Comparison of ENCODE assay signal across 8 cellular contexts in the genomic region with DNA sequence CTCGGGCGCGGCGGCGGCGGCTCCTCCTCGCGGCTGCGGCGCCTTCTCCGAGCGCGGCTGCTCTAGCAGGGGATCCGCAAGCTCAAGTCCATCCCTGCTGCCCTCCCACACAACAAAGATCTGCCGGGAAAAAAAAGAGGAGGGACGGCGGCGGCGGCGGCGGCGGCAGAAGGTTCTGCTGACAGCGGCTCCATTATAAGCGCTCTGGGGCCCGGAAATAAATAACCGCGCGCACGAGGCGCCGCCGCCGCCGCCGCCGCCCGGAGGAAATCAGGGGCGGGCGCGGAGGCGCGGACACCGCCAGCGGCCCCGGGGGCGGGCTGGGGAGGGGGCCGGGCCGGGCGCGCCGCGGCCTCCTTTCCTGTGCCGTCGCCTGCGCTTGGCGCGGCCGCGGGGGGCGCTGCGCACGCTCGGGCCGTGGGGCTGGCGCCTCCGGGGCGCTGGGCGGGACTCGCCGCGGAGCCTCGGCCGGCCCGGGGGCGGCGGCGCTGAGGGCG. TPM values are rescaled to one million over a fixed set of nuclear protein-coding genes. Genes with fewer than 3 reads are reported as not detected.
DNase-seq lines count a peak whose midpoint lies in the region; ATAC-seq and TF ChIP-seq lines count a peak whose summit lies in the region.

A gene (minus strand): TSS at position 206 of the 497 bp plus-strand sequence. CDS start 331 bp downstream, outside the sequence.

- H3K9me3 Mint-ChIP-seq in activated naive CD4-positive, alpha-beta T cell treated with anti-CD3 and anti-CD28 coated beads, Interleukin-2, amount 10 ng/mL, durations not matched to agents 7 days and 5 days = no peaks in the 10 kb centered on the region

- H3K4me1 Mint-ChIP-seq in activated naive CD4-positive, alpha-beta T cell treated with anti-CD3 and anti-CD28 coated beads, Interleukin-2, amount 10 ng/mL, durations not matched to agents 7 days and 5 days = peaks cover 33% of the 10 kb centered on the region

- no peak for TF ChIP-seq POLR2A in suprapubic skin (IDR thresholded peaks at IDR 0.05)

- 0% methylated on average over 16 of the region's 78 CpGs for WGBS in suprapubic skin

- H3K36me3 ChIP-seq in ES-I3 (ENCODE audit: insufficient read depth, low read length) (no peaks in the 10 kb centered on the region), KOPT-K1 (ENCODE audit: insufficient read depth, low read length) (no peaks in the 10 kb centered on the region), SJCRH30 (no peaks in the 10 kb centered on the region), suprapubic skin (no peaks in the 10 kb centered on the region)

- no peaks in the 10 kb centered on the region for H3K27me3 Mint-ChIP-seq in activated naive CD4-positive, alpha-beta T cell treated with anti-CD3 and anti-CD28 coated beads, Interleukin-2, amount 10 ng/mL, durations not matched to agents 7 days and 5 days

- ATAC-seq in GM21825 (IDR thresholded peaks at IDR 0.05; ENCODE audit: unreplicated experiment) (peak; percentile 90), omental fat pad (ENCODE audit: low FRiP score) (peak; percentile 98)

- TF ChIP-seq CTCF in omental fat pad (IDR thresholded peaks at IDR 0.05) (no peak), suprapubic skin (IDR thresholded peaks at IDR 0.05) (no peak)

- DNase-seq in SJCRH30 (peak; percentile 49 to 69), germinal center (ENCODE audit: low spot score) (peak; percentile 84), omental fat pad (ENCODE audit: low spot score) (no peak), suprapubic skin (ENCODE audit: low spot score in 2 of 2) (peak in 1 of 2 donors; percentile 80)
- peak; percentile 85 for DNase-seq in activated naive CD4-positive, alpha-beta T cell treated with anti-CD3 and anti-CD28 coated beads, Interleukin-2, amount 10 ng/mL, durations not matched to agents 7 days and 5 days

- H3K27ac Mint-ChIP-seq in activated naive CD4-positive, alpha-beta T cell treated with anti-CD3 and anti-CD28 coated beads, Interleukin-2, amount 10 ng/mL, durations not matched to agents 7 days and 5 days = peak within 1 kb of the TSS; percentile 91

- H3K4me1 ChIP-seq in ES-I3 (ENCODE audit: insufficient read depth, low read length) = peaks cover 3% of the 10 kb centered on the region; the same call in 1 of the 2 replicates
- H3K4me1 ChIP-seq in SJCRH30 = no peaks in the 10 kb centered on the region
- peaks cover 25% of the 10 kb centered on the region for H3K4me1 ChIP-seq in suprapubic skin

- H3K27me3 ChIP-seq in SJCRH30 (no peaks in the 10 kb centered on the region), suprapubic skin (no peaks in the 10 kb centered on the region)

- TF ChIP-seq EP300 in suprapubic skin (IDR thresholded peaks at IDR 0.05) = no peak

- peak within 1 kb of the TSS; percentile 59 for H3K4me3 ChIP-seq in SJCRH30
- peak within 1 kb of the TSS; percentile 91 for H3K4me3 ChIP-seq in suprapubic skin

- H3K9me3 ChIP-seq in ES-I3 (ENCODE audit: control insufficient read depth, insufficient read depth, low read length) (no peaks in the 10 kb centered on the region), KOPT-K1 (ENCODE audit: insufficient read depth, low read length, poor library complexity, severe bottlenecking) (no peaks in the 10 kb centered on the region), SJCRH30 (replicated peaks) (no peaks in the 10 kb centered on the region), suprapubic skin (no peaks in the 10 kb centered on the region)

- H3K27ac ChIP-seq in KOPT-K1 (ENCODE audit: low read depth, low read length, poor library complexity, severe bottlenecking) = peak within 1 kb of the TSS; percentile 60
- H3K27ac ChIP-seq in SJCRH30 = no peak within 1 kb of the TSS; the same call in 1 of the 2 replicates
- peak within 1 kb of the TSS; percentile 96 for H3K27ac ChIP-seq in suprapubic skin

- peaks cover 4% of the 10 kb centered on the region for H3K36me3 Mint-ChIP-seq in activated naive CD4-positive, alpha-beta T cell treated with anti-CD3 and anti-CD28 coated beads, Interleukin-2, amount 10 ng/mL, durations not matched to agents 7 days and 5 days

- peak within 1 kb of the TSS; percentile 92 for H3K4me3 Mint-ChIP-seq in activated naive CD4-positive, alpha-beta T cell treated with anti-CD3 and anti-CD28 coated beads, Interleukin-2, amount 10 ng/mL, durations not matched to agents 7 days and 5 days

- peak within 1 kb of the TSS; percentile 75 for H3K9ac ChIP-seq in ES-I3 (ENCODE audit: low read depth, low read length)

- CTCF ChIA-PET in activated naive CD4-positive, alpha-beta T cell treated with anti-CD3 and anti-CD28 coated beads, Interleukin-2, amount 10 ng/mL, durations not matched to agents 7 days and 5 days (lab: Charles Lee) = interaction anchor here (1.3 to 2.5 kb wide), 4 partner anchors 31 to 144 kb away, joined by 4 to 25 read pairs (median 8); no protein-coding TSS in a partner anchor

RNA-seq across cellular contexts. Expression of the gene that starts here (rescaled TPM):
- 5.1 and 5.2 TPM in 2 replicates for total RNA-seq in SJCRH30 (2014; rRNA removed; shearing (Covaris generic))
- total RNA-seq in omental fat pad (10 to 100 TPM; 37.4 to 74.3 (median 39.2) TPM), suprapubic skin (10 to 100 TPM; 59.8 to 86.1 (median 70.4) TPM)
